20 cellular contexts compared by ENCODE assay signal in the genomic region with DNA sequence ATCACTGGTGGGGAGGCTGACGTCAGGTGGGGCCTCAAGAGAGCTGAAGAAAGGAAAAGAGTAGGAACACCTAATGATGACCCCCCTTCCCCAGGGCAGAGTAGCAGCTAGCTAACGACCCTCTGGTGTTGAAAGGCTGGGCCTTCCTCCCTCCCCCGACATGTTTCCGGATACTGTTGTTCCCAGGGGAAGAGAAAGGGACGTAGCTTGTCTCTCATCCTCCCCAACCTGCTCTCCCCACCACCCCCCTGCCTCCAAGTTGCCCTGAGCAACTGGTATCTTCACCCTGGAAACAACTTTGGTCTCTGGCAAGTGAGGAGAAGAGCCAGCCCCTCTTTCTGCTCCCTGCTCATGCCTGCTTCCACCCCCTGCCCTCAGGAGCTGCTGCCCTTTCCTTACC. TPM values are rescaled to one million over a fixed set of nuclear protein-coding genes. Genes with fewer than 3 reads are reported as not detected.
DNase-seq lines count a peak whose midpoint lies in the region; ATAC-seq and TF ChIP-seq lines count a peak whose summit lies in the region.
"Had no signal": no experiment of that assay in that cellular context is flagged by ENCODE, and none has a peak within 500 bp of the region (broad histone marks: within the 10 kb centered on the region; RNA-seq: fewer than 3 reads in every experiment).

No MANE protein-coding gene starts in this region.

- DNase-seq in endothelial cell (ENCODE audit: low spot score) (peak; percentile 50), cerebellar cortex (ENCODE audit: low spot score) (no peak)
- DNase-seq in effector CD4-positive, alpha-beta T cell: no peak
- DNase-seq: activated naive CD4-positive, alpha-beta T cell treated with anti-CD3 and anti-CD28 coated beads for 36 hours; activated T-cell treated with anti-CD3 and anti-CD28 coated beads for 4 hours; anterior cingulate cortex; GM23248; NCI-H146; NCI-H2227 treated with DMSO at 0.1 percent for 48 hours; NK-92 treated with Interleukin-12 subunit alpha and Interleukin-12 subunit beta, amount 100 ng/mL, for 24 hours; stimulated activated naive CD8-positive, alpha-beta T cell treated with anti-CD3 and anti-CD28 coated beads, Interleukin-15, Interleukin-2, amounts not matched to agents 100 U/mL and 50 U/mL, for 24 hours had no signal

- TF ChIP-seq CTCF in HEK293 (tag by site-specific recombination; IDR thresholded peaks at IDR 0.05) (no peak), endothelial cell (IDR thresholded peaks at IDR 0.05; ENCODE audit: unreplicated experiment) (no peak), neural cell (IDR thresholded peaks at IDR 0.05; ENCODE audit: poor library complexity, severe bottlenecking) (no peak)

- H3K36me3 Mint-ChIP-seq in endothelial cell (ENCODE audit: low read depth, unreplicated experiment): peaks cover 32% of the 10 kb centered on the region

- no peak for TF ChIP-seq EP300 in neural cell (conservative IDR thresholded peaks at IDR 0.05; ENCODE audit: poor library complexity, severe bottlenecking)

- peak overlapping the region in 10 of 11 experiments; percentile 2 to 83 (median 79); a peak in 20 of 22 replicates for H3K27ac ChIP-seq in BLaER1 treated with 17β-estradiol and CSF1 and Interleukin-3, amounts not matched to agents 10 nM and 100 nM
- H3K27ac ChIP-seq in HEK293 (ENCODE audit: extremely low read depth, low read depth, low read length) (no peak overlapping the region), neural cell (ENCODE audit: low read length) (no peak overlapping the region)
- H3K27ac ChIP-seq: GM23248, RWPE1 had no signal

- H3K4me1 ChIP-seq in BLaER1 treated with 17β-estradiol and CSF1 and Interleukin-3, amounts not matched to agents 10 nM and 100 nM: peaks cover 52 to 69% (median 63%) of the 10 kb centered on the region in 10 experiments
- H3K4me1 ChIP-seq in HEK293 (ENCODE audit: control insufficient read depth, insufficient read depth, low read length): peaks cover 3% of the 10 kb centered on the region; the same call in 1 of the 2 replicates

- peak overlapping the region; percentile 95 for H3K27ac Mint-ChIP-seq in endothelial cell (ENCODE audit: unreplicated experiment)
- H3K27ac Mint-ChIP-seq: activated naive CD4-positive, alpha-beta T cell treated with anti-CD3 and anti-CD28 coated beads for 36 hours had no signal

- H3F3A ChIP-seq in neural cell (ENCODE audit: insufficient read depth, low read length, poor library complexity, severe bottlenecking): no peaks in the 10 kb centered on the region

- H4K20me1 ChIP-seq in BLaER1 treated with 17β-estradiol and CSF1 and Interleukin-3, amounts not matched to agents 10 nM and 100 nM: peaks cover 0 to 69% (median 27%) of the 10 kb centered on the region in 11 experiments; a peak in 11 of 22 replicates
- peaks cover 7% of the 10 kb centered on the region for H4K20me1 ChIP-seq in neural cell (ENCODE audit: insufficient read depth)

- peaks cover 41% of the 10 kb centered on the region for H3K79me2 ChIP-seq in neural cell (replicated peaks; ENCODE audit: insufficient read depth, low read length)

- H3K9me3 Mint-ChIP-seq in endothelial cell (ENCODE audit: unreplicated experiment): no peaks in the 10 kb centered on the region
- H3K9me3 Mint-ChIP-seq: activated naive CD4-positive, alpha-beta T cell treated with anti-CD3 and anti-CD28 coated beads for 36 hours had no signal

- H3K4me1 Mint-ChIP-seq in endothelial cell (ENCODE audit: unreplicated experiment): peaks cover 48% of the 10 kb centered on the region

- H3K27me3 Mint-ChIP-seq in endothelial cell (ENCODE audit: unreplicated experiment): peaks cover 15% of the 10 kb centered on the region

- ATAC-seq in HG03045 (IDR thresholded peaks at IDR 0.05; ENCODE audit: unreplicated experiment) (no peak), HG03095 (IDR thresholded peaks at IDR 0.05; ENCODE audit: unreplicated experiment) (no peak)
- ATAC-seq: stimulated activated naive CD8-positive, alpha-beta T cell treated with anti-CD3 and anti-CD28 coated beads, Interleukin-15, Interleukin-2, amounts not matched to agents 100 U/mL and 50 U/mL, for 24 hours had no signal

- H3K9me3 ChIP-seq in BLaER1 treated with 17β-estradiol and CSF1 and Interleukin-3, amounts not matched to agents 10 nM and 100 nM (replicated peaks in 1 of 11): no peaks in the 10 kb centered on the region
- no peaks in the 10 kb centered on the region for H3K9me3 ChIP-seq in HEK293 (ENCODE audit: control insufficient read depth, insufficient read depth, low read depth, low read length)
- H3K9me3 ChIP-seq in neural cell (ENCODE audit: low read length): no peaks in the 10 kb centered on the region

- CTCF ChIA-PET in HEK293 (lab: Yijun Ruan, JAX): interaction anchor here (0.7 to 2.0 kb wide), 3 partner anchors 9 to 44 kb away, joined by 3 to 9 read pairs (median 4); no protein-coding TSS in a partner anchor

- no peaks in the 10 kb centered on the region for H3K27me3 ChIP-seq in BLaER1 treated with 17β-estradiol and CSF1 and Interleukin-3, amounts not matched to agents 10 nM and 100 nM
- H3K27me3 ChIP-seq in neural cell (ENCODE audit: insufficient read depth, low read depth, low read length): no peaks in the 10 kb centered on the region

- no peak overlapping the region for H2AFZ ChIP-seq in neural cell (ENCODE audit: low read depth, low read length)
- H2AFZ ChIP-seq: GM23248 had no signal

- H3K36me3 ChIP-seq in BLaER1 treated with 17β-estradiol and CSF1 and Interleukin-3, amounts not matched to agents 10 nM and 100 nM: peaks cover 9 to 38% (median 34%) of the 10 kb centered on the region in 11 experiments; a peak in 19 of 22 replicates
- H3K36me3 ChIP-seq in HEK293 (ENCODE audit: control insufficient read depth in 2 of 2, insufficient read depth in 1 of 2, low read length in 2 of 2): peaks cover 0 to 19% of the 10 kb centered on the region in 2 experiments; a peak in 1 of 3 replicates
- H3K36me3 ChIP-seq in neural cell (ENCODE audit: insufficient read depth, low read length): no peaks in the 10 kb centered on the region

- H3K4me2 ChIP-seq in BLaER1 treated with 17β-estradiol and CSF1 and Interleukin-3, amounts not matched to agents 10 nM and 100 nM: peak overlapping the region; percentile 91 to 99 (median 97)
- H3K4me2 ChIP-seq in neural cell (ENCODE audit: low read length): peak overlapping the region; percentile 87

- peak overlapping the region; percentile 97 for H3K4me3 Mint-ChIP-seq in endothelial cell (ENCODE audit: unreplicated experiment)
- H3K4me3 Mint-ChIP-seq: activated naive CD4-positive, alpha-beta T cell treated with anti-CD3 and anti-CD28 coated beads for 36 hours had no signal

- peak overlapping the region; percentile 80 to 91 (median 85); a peak in 20 of 22 replicates for H3K9ac ChIP-seq in BLaER1 treated with 17β-estradiol and CSF1 and Interleukin-3, amounts not matched to agents 10 nM and 100 nM
- H3K9ac ChIP-seq in neural cell (ENCODE audit: low read length): peak overlapping the region; percentile 98
- H3K9ac ChIP-seq: GM23248 had no signal

- POLR2A ChIA-PET in HEK293 (lab: Yijun Ruan, JAX): interaction anchor here (1.1 kb wide), 1 partner anchor 12 kb away, joined by 3 read pairs; no protein-coding TSS in a partner anchor

- H3K4me3 ChIP-seq in BLaER1 treated with 17β-estradiol and CSF1 and Interleukin-3, amounts not matched to agents 10 nM and 100 nM: peak overlapping the region; percentile 67 to 97 (median 88); a peak in 18 of 20 replicates
- H3K4me3 ChIP-seq in HEK293 (ENCODE audit: low read depth, low read length) (no peak overlapping the region), neural cell (ENCODE audit: low read length) (peak overlapping the region; percentile 100)
- H3K4me3 ChIP-seq: GM23248 had no signal

- no peaks in the 10 kb centered on the region for H3K9me2 ChIP-seq in neural cell (ENCODE audit: insufficient read depth, low read length)

- TF ChIP-seq RAD21 in neural cell (conservative IDR thresholded peaks at IDR 0.05): no peak

TF ChIP-seq in HEK293, 187 proteins besides CTCF, POLR2A, EP300 and RAD21:
- TF ChIP-seq ZBTB21 (tag by site-specific recombination; IDR thresholded peaks at IDR 0.05) (no peak), ZNF341 (tag by site-specific recombination; IDR thresholded peaks at IDR 0.05; ENCODE audit: low read depth) (peak; percentile 57; the same call in 1 of the 2 replicates)

TF ChIP-seq in neural cell, 6 proteins besides CTCF, POLR2A, EP300 and RAD21 (continues in another document):
- TF ChIP-seq, protein P1, sequence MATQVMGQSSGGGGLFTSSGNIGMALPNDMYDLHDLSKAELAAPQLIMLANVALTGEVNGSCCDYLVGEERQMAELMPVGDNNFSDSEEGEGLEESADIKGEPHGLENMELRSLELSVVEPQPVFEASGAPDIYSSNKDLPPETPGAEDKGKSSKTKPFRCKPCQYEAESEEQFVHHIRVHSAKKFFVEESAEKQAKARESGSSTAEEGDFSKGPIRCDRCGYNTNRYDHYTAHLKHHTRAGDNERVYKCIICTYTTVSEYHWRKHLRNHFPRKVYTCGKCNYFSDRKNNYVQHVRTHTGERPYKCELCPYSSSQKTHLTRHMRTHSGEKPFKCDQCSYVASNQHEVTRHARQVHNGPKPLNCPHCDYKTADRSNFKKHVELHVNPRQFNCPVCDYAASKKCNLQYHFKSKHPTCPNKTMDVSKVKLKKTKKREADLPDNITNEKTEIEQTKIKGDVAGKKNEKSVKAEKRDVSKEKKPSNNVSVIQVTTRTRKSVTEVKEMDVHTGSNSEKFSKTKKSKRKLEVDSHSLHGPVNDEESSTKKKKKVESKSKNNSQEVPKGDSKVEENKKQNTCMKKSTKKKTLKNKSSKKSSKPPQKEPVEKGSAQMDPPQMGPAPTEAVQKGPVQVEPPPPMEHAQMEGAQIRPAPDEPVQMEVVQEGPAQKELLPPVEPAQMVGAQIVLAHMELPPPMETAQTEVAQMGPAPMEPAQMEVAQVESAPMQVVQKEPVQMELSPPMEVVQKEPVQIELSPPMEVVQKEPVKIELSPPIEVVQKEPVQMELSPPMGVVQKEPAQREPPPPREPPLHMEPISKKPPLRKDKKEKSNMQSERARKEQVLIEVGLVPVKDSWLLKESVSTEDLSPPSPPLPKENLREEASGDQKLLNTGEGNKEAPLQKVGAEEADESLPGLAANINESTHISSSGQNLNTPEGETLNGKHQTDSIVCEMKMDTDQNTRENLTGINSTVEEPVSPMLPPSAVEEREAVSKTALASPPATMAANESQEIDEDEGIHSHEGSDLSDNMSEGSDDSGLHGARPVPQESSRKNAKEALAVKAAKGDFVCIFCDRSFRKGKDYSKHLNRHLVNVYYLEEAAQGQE (IDR thresholded peaks at IDR 0.05; ENCODE audit: borderline replicate concordance): no peak

RNA-seq across cellular contexts. Expression of a gene that starts 2.4 kb away (rescaled TPM):
- 214 TPM for total RNA-seq in endothelial cell (ENCODE audit: unreplicated experiment)
- polyA plus RNA-seq in neural cell: 32.5 and 39.3 TPM in 2 replicates
- 38.7 and 40.2 TPM in 2 replicates for polyA minus RNA-seq in neural cell

RNA-seq across cellular contexts. Expression of a gene that starts 12.5 kb away (rescaled TPM):
- total RNA-seq in endothelial cell (ENCODE audit: unreplicated experiment): 1.6 TPM
- polyA plus RNA-seq in neural cell: not detected in 2 replicates
- polyA minus RNA-seq in neural cell: not detected in 2 replicates
- total RNA-seq: Daoy, GM23248, MCF 10A had no signal
- polyA plus RNA-seq: GM23248 had no signal

RNA-seq across cellular contexts. Expression of a gene that starts 21.7 kb away (rescaled TPM):
- total RNA-seq in endothelial cell (ENCODE audit: unreplicated experiment): 7.5 TPM
- 13.3 and 16.0 TPM in 2 replicates for polyA plus RNA-seq in neural cell
- polyA minus RNA-seq in neural cell: 33.6 and 34.4 TPM in 2 replicates

RNA-seq across cellular contexts. Expression of a gene that starts 22.0 kb away (rescaled TPM):
- 48.3 TPM for total RNA-seq in endothelial cell (ENCODE audit: unreplicated experiment)
- polyA plus RNA-seq in neural cell: 91.1 and 106 TPM in 2 replicates
- polyA minus RNA-seq in neural cell: 26.3 and 27.7 TPM in 2 replicates

RNA-seq across cellular contexts. Expression of a gene that starts 31.8 kb away (rescaled TPM):
- total RNA-seq in endothelial cell (ENCODE audit: unreplicated experiment): 1.1 TPM
- polyA plus RNA-seq in neural cell: not detected in 2 replicates
- polyA minus RNA-seq in neural cell: not detected in 2 replicates
- total RNA-seq: GM23248, lung microvascular endothelial cell, MCF 10A had no signal
- polyA plus RNA-seq: GM23248 had no signal

Comparison
In these comparisons a context has a peak if more than half of its experiments do, and no peak if none do; other contexts are left out.
1. H3K27ac ChIP-seq: peak in BLaER1 treated with 17β-estradiol and CSF1 and Interleukin-3, amounts not matched to agents 10 nM and 100 nM (10 of 11); none in HEK293 (single experiment) and neural cell (single experiment).